8 cellular contexts compared by ENCODE assay signal in the genomic region with DNA sequence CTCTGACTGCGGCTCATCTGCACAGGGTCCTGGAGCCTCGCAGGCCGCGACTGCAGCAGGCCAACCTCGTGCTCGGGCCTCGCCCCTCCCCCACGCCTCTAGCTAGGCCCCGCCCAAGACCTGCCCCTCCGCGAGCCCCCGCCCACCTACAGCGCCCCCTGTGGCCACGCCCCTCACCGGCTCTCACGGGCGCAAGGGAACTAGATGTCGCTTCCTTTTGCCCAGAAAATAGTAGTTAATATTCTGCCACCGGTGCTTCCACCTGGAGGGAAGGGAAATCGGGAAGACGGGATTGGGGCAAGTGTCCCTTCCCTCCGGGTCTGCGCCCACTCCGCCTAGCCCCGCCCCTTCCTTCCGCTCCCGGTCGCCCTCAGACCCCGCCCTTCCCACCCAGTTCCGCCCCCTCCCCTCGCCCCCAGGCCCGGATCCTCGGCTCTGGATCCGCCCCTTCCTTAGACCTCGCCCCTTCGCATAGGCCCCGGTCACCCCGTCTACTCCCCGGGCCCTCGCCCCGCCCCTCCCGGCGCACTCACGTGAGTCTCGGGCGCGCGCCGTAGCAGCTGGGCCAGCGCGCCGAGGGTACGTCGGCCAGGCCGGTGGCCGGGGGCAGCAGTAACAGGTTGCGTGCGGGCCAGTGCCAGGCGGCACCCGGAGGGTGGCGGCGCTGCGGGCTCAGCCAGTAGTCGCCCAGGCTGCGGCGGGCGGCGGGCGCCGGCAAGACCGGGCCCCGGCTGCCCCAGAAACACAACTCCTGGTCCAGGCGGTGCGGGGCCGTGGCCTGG. TPM values are rescaled to one million over a fixed set of nuclear protein-coding genes. Genes with fewer than 3 reads are reported as not detected.
A peak's percentile ranks its signal among the peaks of the same experiment; 100 is the strongest.
DNase-seq lines count a peak whose midpoint lies in the region; ATAC-seq and TF ChIP-seq lines count a peak whose summit lies in the region.

No MANE protein-coding gene starts in this region.

- H3K9me1 ChIP-seq in IMR-90 (ENCODE audit: insufficient read depth, low read length), result peaks cover 18% of the 10 kb centered on the region

- peak overlapping the region; percentile 94 for H4K91ac ChIP-seq in IMR-90 (ENCODE audit: insufficient read depth, low read depth, low read length)

- POLR2A ChIA-PET in IMR-90 (lab: Charles Lee; ENCODE audit: unreplicated experiment), result interaction anchor here (1.5 kb wide), 1 partner anchor 12 kb away, joined by 4 read pairs; no protein-coding TSS in a partner anchor
- POLR2A ChIA-PET in OCI-LY7 (lab: Charles Lee), result interaction anchor here (0.6 to 1.7 kb wide), 4 partner anchors 15 to 103 kb away, joined by 3 to 5 read pairs (median 3); partner anchors contain the start of gene MARCKSL1

- H3K79me2 ChIP-seq in OCI-LY7 (ENCODE audit: insufficient read depth, low read depth, low read length), result no peaks in the 10 kb centered on the region

- DNase-seq in DMS114 treated with DMSO at 0.1 percent for 48 hours (lab: John Stamatoyannopoulos, UW; ENCODE audit: unreplicated experiment) (peak; percentile 83), IMR-90 (peak; percentile 88), OCI-LY7 (ENCODE audit: low spot score) (peak; percentile 96), activated T-cell treated with anti-CD3 and anti-CD28 coated beads for 4 hours (peak; percentile 86), erythroblast (lab: John Stamatoyannopoulos, UW) (peak; percentile 92)
- peak; percentile 76 to 82 for DNase-seq in stimulated activated CD8-positive, alpha-beta memory T cell treated with anti-CD3 and anti-CD28 coated beads, Interleukin-4, amount 100 ng/mL, for 4 hours (ENCODE audit: low read depth in 2 of 2, low spot score in 1 of 2)

- no peaks in the 10 kb centered on the region for H3K9me2 ChIP-seq in OCI-LY7 (ENCODE audit: insufficient read depth, low read length)

- peaks cover 8 to 30% of the 10 kb centered on the region in 2 experiments; a peak in 3 of 4 replicates for H3K79me1 ChIP-seq in IMR-90 (ENCODE audit: low read depth in 1 of 2, low read length in 2 of 2)

- H3K4me1 ChIP-seq in IMR-90 (ENCODE audit: control insufficient read depth, insufficient read depth, low read length) (peaks cover 26% of the 10 kb centered on the region), OCI-LY7 (ENCODE audit: insufficient read depth, low read length, poor library complexity, severe bottlenecking) (peaks cover 38% of the 10 kb centered on the region), mucosa of rectum (ENCODE audit: control insufficient read depth in 2 of 2, insufficient read depth in 2 of 2, low read length in 2 of 2) (peaks cover 7 to 16% of the 10 kb centered on the region in 2 donors)

- H3K9me3 ChIP-seq in IMR-90 (ENCODE audit: control insufficient read depth, insufficient read depth, low read length) (no peaks in the 10 kb centered on the region), OCI-LY7 (ENCODE audit: low read length) (peaks cover 8% of the 10 kb centered on the region; the same call in 1 of the 2 replicates), mucosa of rectum (ENCODE audit: control insufficient read depth in 2 of 2, low read length in 2 of 2) (no peaks in the 10 kb centered on the region)

- H3K36me3 ChIP-seq in IMR-90 (ENCODE audit: control insufficient read depth, insufficient read depth, low read length) (peaks cover 4% of the 10 kb centered on the region; the same call in 1 of the 2 replicates), OCI-LY7 (ENCODE audit: insufficient read depth, low read length) (no peaks in the 10 kb centered on the region), mucosa of rectum (ENCODE audit: control insufficient read depth in 2 of 2, insufficient read depth in 2 of 2, low read length in 2 of 2) (no peaks in the 10 kb centered on the region)

- H3K56ac ChIP-seq in IMR-90 (ENCODE audit: extremely low read depth, insufficient read depth, low read length), result peak overlapping the region; percentile 78; the same call in 1 of the 2 replicates

- H3K27me3 ChIP-seq in IMR-90 (ENCODE audit: control insufficient read depth, insufficient read depth, low read length), result no peaks in the 10 kb centered on the region
- H3K27me3 ChIP-seq in mucosa of rectum (ENCODE audit: control insufficient read depth in 2 of 2, insufficient read depth in 2 of 2, low read length in 2 of 2), result no peaks in the 10 kb centered on the region

- peak overlapping the region; percentile 94; the same call in 2 of the 3 replicates for H2BK15ac ChIP-seq in IMR-90 (ENCODE audit: low read depth, low read length)

- dilution Hi-C loops in IMR-90 (cut with HindIII; ENCODE audit: low sequenced_read_pairs, unreplicated experiment), result no loop called here

- H2BK5ac ChIP-seq in IMR-90 (ENCODE audit: low read depth, low read length, poor library complexity, severe bottlenecking), result peak overlapping the region; percentile 87

- CTCF ChIA-PET in IMR-90 (lab: Yijun Ruan, JAX) (no interaction called here), OCI-LY7 (lab: Charles Lee; ENCODE audit: unreplicated experiment) (no interaction called here)

- peak overlapping the region; percentile 86 for H2BK120ac ChIP-seq in IMR-90 (ENCODE audit: low read depth, low read length)

- peak overlapping the region; percentile 83 to 91 for H4K8ac ChIP-seq in IMR-90 (ENCODE audit: low read depth in 2 of 2, low read length in 2 of 2)

- TF ChIP-seq CTCF in IMR-90 (conservative IDR thresholded peaks at IDR 0.05; ENCODE audit: low read depth, low read length) (peak; percentile 43), OCI-LY7 (conservative IDR thresholded peaks at IDR 0.05; ENCODE audit: low read length) (peak; percentile 73)

- 2% methylated on average over 33 of the region's 75 CpGs; no CpG with 5 or more reads in 1 of the 2 experiments for WGBS in IMR-90 (ENCODE audit: extremely low coverage in 2 of 2, insufficient read length in 1 of 2), 2 experiments

- peak overlapping the region; percentile 94 for H2AK9ac ChIP-seq in IMR-90 (replicated peaks; ENCODE audit: low read depth, low read length, poor library complexity)

- in situ Hi-C loops in IMR-90 (cut with MboI; ENCODE audit: low sequenced_read_pairs), result no loop called here

- TF ChIP-seq POLR2A in IMR-90 (IDR thresholded peaks at IDR 0.05; ENCODE audit: low read depth, low read length) (peak; percentile 85), erythroblast (IDR thresholded peaks at IDR 0.05; ENCODE audit: low read length) (peak; percentile 62)

- H3K27ac ChIP-seq in IMR-90 (ENCODE audit: insufficient read depth, low read length) (peak overlapping the region; percentile 95), OCI-LY7 (ENCODE audit: low read depth, low read length, poor library complexity, severe bottlenecking) (peak overlapping the region; percentile 46), mucosa of rectum (ENCODE audit: low read depth in 2 of 2, low read length in 2 of 2) (peak overlapping the region; percentile 85 to 86)

- peak overlapping the region; percentile 87 for H3K9ac ChIP-seq in IMR-90 (ENCODE audit: low read depth, low read length)
- peak overlapping the region; percentile 79 to 92 for H3K9ac ChIP-seq in mucosa of rectum (ENCODE audit: low read depth in 1 of 2, low read length in 2 of 2)

- H2AK5ac ChIP-seq in IMR-90 (ENCODE audit: low read depth, low read length), result peak overlapping the region; percentile 80; the same call in 1 of the 2 replicates

- peak overlapping the region; percentile 90 for H4K5ac ChIP-seq in IMR-90 (ENCODE audit: low read depth, low read length)

- peak overlapping the region; percentile 85 for H3K4me2 ChIP-seq in IMR-90 (ENCODE audit: low read depth, low read length)
- peak overlapping the region; percentile 87 for H3K4me2 ChIP-seq in OCI-LY7 (ENCODE audit: low read length)

- TF ChIP-seq RAD21 in IMR-90 (IDR thresholded peaks at IDR 0.05; ENCODE audit: low read length), result no peak

- peak overlapping the region; percentile 92 for H3K18ac ChIP-seq in IMR-90 (ENCODE audit: low read depth, low read length)

- peak overlapping the region; percentile 44; the same call in 1 of the 2 replicates for H2BK20ac ChIP-seq in IMR-90 (ENCODE audit: low read depth, low read length)

- peak; percentile 87 for ATAC-seq in GM21515 (IDR thresholded peaks at IDR 0.05; ENCODE audit: unreplicated experiment)
- ATAC-seq in IMR-90 (ENCODE audit: low read depth), result peak; percentile 91

- H3K4ac ChIP-seq in IMR-90 (ENCODE audit: low read depth, low read length), result peak overlapping the region; percentile 79

- no TSS peak for BruUV-seq in IMR-90 (replicated peaks; lab: Mats Ljungman, UMichigan)
- no TSS peak for BruUV-seq in OCI-LY7 (replicated peaks; lab: Mats Ljungman, UMichigan)

- H3K14ac ChIP-seq in IMR-90 (replicated peaks; ENCODE audit: low read depth, low read length), result peak overlapping the region; percentile 87

- peak overlapping the region; percentile 69 for H3K23ac ChIP-seq in IMR-90 (ENCODE audit: low read depth, low read length)

- peak overlapping the region; percentile 85 for H3K4me3 ChIP-seq in IMR-90 (ENCODE audit: insufficient read depth, low read depth, low read length)
- H3K4me3 ChIP-seq in OCI-LY7 (ENCODE audit: low read depth, low read length, poor library complexity, severe bottlenecking), result peak overlapping the region; percentile 74
- H3K4me3 ChIP-seq in mucosa of rectum (ENCODE audit: low read length in 2 of 2), result peak overlapping the region; percentile 78 to 85

- H4K20me1 ChIP-seq in IMR-90 (ENCODE audit: insufficient read depth, low read length) (no peaks in the 10 kb centered on the region), OCI-LY7 (ENCODE audit: insufficient read depth, low read length) (no peaks in the 10 kb centered on the region)

- H2AFZ ChIP-seq in IMR-90 (replicated peaks; ENCODE audit: low read length, poor library complexity) (peak overlapping the region; percentile 93), OCI-LY7 (ENCODE audit: low read length) (peak overlapping the region; percentile 54)

- intact Hi-C loops in IMR-90 (cut with micrococcal nuclease), result loop anchor here (1.0 kb wide), 1 partner anchor 15 kb away; the partner anchor contains the start of gene MARCKSL1
- intact Hi-C loops in OCI-LY7 (cut with micrococcal nuclease; ENCODE audit: unreplicated experiment), result loop anchor here (1.0 kb wide), 1 partner anchor 15 kb away; the partner anchor contains the start of gene MARCKSL1

RNA-seq across cellular contexts. Expression of gene FAM229A, which starts 11.0 kb away (rescaled TPM):
- total RNA-seq in IMR-90 (2012; rRNA removed) (0.28 and 0.36 TPM in 2 replicates), OCI-LY7 (2022) (13.5 and 16.5 TPM in 2 replicates)
- 3.9 and 4.3 TPM in 2 replicates for polyA plus RNA-seq in IMR-90 (2012; rRNA removed)
- 0.64 and 1.4 TPM in 2 replicates for polyA plus RNA-seq in IMR-90 (2012; cell fraction: cytosol; rRNA removed)
- 73.8 and 94.1 TPM in 2 replicates for polyA plus RNA-seq in IMR-90 (2012; cell fraction: nucleus; rRNA removed; ENCODE audit: low replicate concordance)
- 3.2 and 5.2 TPM in 2 replicates for total RNA-seq in OCI-LY7 (2014; rRNA removed; shearing (Covaris generic))

RNA-seq across cellular contexts. Expression of gene TSSK3, which starts 11.1 kb away (rescaled TPM):
- total RNA-seq in IMR-90 (2012; rRNA removed) (not detected in 2 replicates), OCI-LY7 (2022) (7.8 and 10.1 TPM in 2 replicates)
- polyA plus RNA-seq in IMR-90 (2012; rRNA removed), result 0.24 and 0.96 TPM in 2 replicates
- 0.15 TPM in 1 of 2 replicates, not detected in the other for polyA plus RNA-seq in IMR-90 (2012; cell fraction: cytosol; rRNA removed)
- polyA plus RNA-seq in IMR-90 (2012; cell fraction: nucleus; rRNA removed; ENCODE audit: low replicate concordance), result 1.7 and 2.9 TPM in 2 replicates
- 1.1 and 2.0 TPM in 2 replicates for total RNA-seq in OCI-LY7 (2014; rRNA removed; shearing (Covaris generic))

RNA-seq across cellular contexts. Expression of gene MARCKSL1, which starts 15.2 kb away (rescaled TPM):
- total RNA-seq in IMR-90 (2012; rRNA removed), result 34.7 and 37.5 TPM in 2 replicates
- 199 and 218 TPM in 2 replicates for polyA plus RNA-seq in IMR-90 (2012; rRNA removed)
- 217 and 260 TPM in 2 replicates for polyA plus RNA-seq in IMR-90 (2012; cell fraction: cytosol; rRNA removed)
- polyA plus RNA-seq in IMR-90 (2012; cell fraction: nucleus; rRNA removed; ENCODE audit: low replicate concordance), result 68.1 and 74.1 TPM in 2 replicates
- total RNA-seq in OCI-LY7 (2014; rRNA removed; shearing (Covaris generic)), result 120 and 130 TPM in 2 replicates
- 246 and 288 TPM in 2 replicates for total RNA-seq in OCI-LY7 (2022)

RNA-seq across cellular contexts. Expression of gene BSDC1, which starts 43.0 kb away (rescaled TPM):
- total RNA-seq in IMR-90 (2012; rRNA removed) (50.8 and 60.4 TPM in 2 replicates), OCI-LY7 (2022) (41.8 and 42.5 TPM in 2 replicates)
- 50.4 and 56.8 TPM in 2 replicates for polyA plus RNA-seq in IMR-90 (2012; rRNA removed)
- polyA plus RNA-seq in IMR-90 (2012; cell fraction: cytosol; rRNA removed), result 31.5 and 48.4 TPM in 2 replicates
- polyA plus RNA-seq in IMR-90 (2012; cell fraction: nucleus; rRNA removed; ENCODE audit: low replicate concordance), result 81.3 and 110 TPM in 2 replicates
- total RNA-seq in OCI-LY7 (2014; rRNA removed; shearing (Covaris generic)), result 21.8 and 29.6 TPM in 2 replicates

RNA-seq across cellular contexts. Expression of gene HDAC1, which starts 59.4 kb away (rescaled TPM):
- 88.9 and 95.5 TPM in 2 replicates for total RNA-seq in IMR-90 (2012; rRNA removed)
- polyA plus RNA-seq in IMR-90 (2012; rRNA removed), result 131 and 139 TPM in 2 replicates
- 61.2 and 72.2 TPM in 2 replicates for polyA plus RNA-seq in IMR-90 (2012; cell fraction: cytosol; rRNA removed)
- polyA plus RNA-seq in IMR-90 (2012; cell fraction: nucleus; rRNA removed; ENCODE audit: low replicate concordance), result 148 and 372 TPM in 2 replicates
- total RNA-seq in OCI-LY7 (2014; rRNA removed; shearing (Covaris generic)), result 259 and 270 TPM in 2 replicates
- total RNA-seq in OCI-LY7 (2022), result 254 and 263 TPM in 2 replicates

Comparison
In these comparisons a context has a peak if more than half of its experiments do, and no peak if none do; other contexts are left out.
1. Peak in every context shown above with its lines: DNase-seq, ATAC-seq, H3K4me3 ChIP-seq and H3K27ac ChIP-seq.